In the genomic region with DNA sequence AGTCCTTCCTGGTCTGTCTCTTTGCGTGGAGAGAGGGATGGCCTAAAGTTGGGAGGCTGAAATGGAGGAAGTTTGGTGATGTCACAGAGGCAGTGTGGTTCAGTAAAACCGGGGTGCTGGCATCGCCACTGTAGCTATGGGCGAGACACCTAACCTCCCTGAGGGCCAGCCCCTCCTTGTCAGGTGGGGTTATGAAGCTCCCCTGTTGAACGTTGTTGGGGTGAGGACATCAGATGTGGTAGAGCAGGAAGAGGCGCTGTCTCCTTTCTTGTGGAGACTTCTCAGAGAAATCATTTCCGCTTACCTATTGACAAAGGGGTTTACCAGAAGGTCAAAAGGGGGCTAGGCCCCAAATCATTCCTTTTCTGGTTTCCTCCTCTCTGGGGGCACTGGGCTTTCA, we compare ENCODE assay signal across 17 cellular contexts.
DNase-seq lines count a peak whose midpoint lies in the region; ATAC-seq and TF ChIP-seq lines count a peak whose summit lies in the region.
"Had no signal": no experiment of that assay in that cellular context is flagged by ENCODE, and none has a peak within 500 bp of the region (broad histone marks: within the 10 kb centered on the region; RNA-seq: fewer than 3 reads in every experiment).

No MANE protein-coding gene starts in this region.

- peak overlapping the region; percentile 31 for H3K27ac Mint-ChIP-seq in activated naive CD8-positive, alpha-beta T cell treated with anti-CD3 and anti-CD28 coated beads, Interleukin-2, amount 50 U/mL, for 24 hours
- H3K27ac Mint-ChIP-seq in neural crest cell (ENCODE audit: unreplicated experiment): peak overlapping the region; percentile 12
- H3K27ac Mint-ChIP-seq: IgD-negative memory B cell had no signal

- no peak for TF ChIP-seq CTCF in neural crest cell (conservative IDR thresholded peaks at IDR 0.05)

- H3K4me3 Mint-ChIP-seq in activated naive CD8-positive, alpha-beta T cell treated with anti-CD3 and anti-CD28 coated beads, Interleukin-2, amount 50 U/mL, for 24 hours: no peak overlapping the region
- no peak overlapping the region for H3K4me3 Mint-ChIP-seq in neural crest cell
- H3K4me3 Mint-ChIP-seq: IgD-negative memory B cell had no signal

- H3K36me3 Mint-ChIP-seq in activated naive CD8-positive, alpha-beta T cell treated with anti-CD3 and anti-CD28 coated beads, Interleukin-2, amount 50 U/mL, for 24 hours (ENCODE audit: low read depth): no peaks in the 10 kb centered on the region
- H3K36me3 Mint-ChIP-seq in neural crest cell (ENCODE audit: low read depth): peaks cover 3% of the 10 kb centered on the region

- peaks cover 15% of the 10 kb centered on the region for H3K27me3 Mint-ChIP-seq in activated naive CD8-positive, alpha-beta T cell treated with anti-CD3 and anti-CD28 coated beads, Interleukin-2, amount 50 U/mL, for 24 hours
- H3K27me3 Mint-ChIP-seq in neural crest cell (ENCODE audit: low read depth): peaks cover 2% of the 10 kb centered on the region

- peaks cover 4% of the 10 kb centered on the region for H3K9me3 Mint-ChIP-seq in activated naive CD8-positive, alpha-beta T cell treated with anti-CD3 and anti-CD28 coated beads, Interleukin-2, amount 50 U/mL, for 24 hours
- H3K9me3 Mint-ChIP-seq in neural crest cell: peaks cover 2% of the 10 kb centered on the region

- H3K4me1 Mint-ChIP-seq in activated naive CD8-positive, alpha-beta T cell treated with anti-CD3 and anti-CD28 coated beads, Interleukin-2, amount 50 U/mL, for 24 hours: peaks cover 14% of the 10 kb centered on the region
- no peaks in the 10 kb centered on the region for H3K4me1 Mint-ChIP-seq in neural crest cell
- H3K4me1 Mint-ChIP-seq: IgD-negative memory B cell had no signal

- ATAC-seq in activated naive CD8-positive, alpha-beta T cell treated with anti-CD3 and anti-CD28 coated beads, Interleukin-2, amount 50 U/mL, for 24 hours: peak; percentile 86
- no peak for ATAC-seq in HG03432 (IDR thresholded peaks at IDR 0.05; ENCODE audit: unreplicated experiment)
- ATAC-seq: left lung had no signal

- peak; percentile 42 for DNase-seq in activated gamma-delta T cell treated with Interleukin-2 at 50 U/mL for 16 hours
- DNase-seq in activated gamma-delta T cell (lab: John Stamatoyannopoulos, UW): no peak
- DNase-seq in activated CD4-positive, alpha-beta T cell treated with anti-CD3 and anti-CD28 coated beads, Interleukin-2, amount 50 U/mL, for 1 hour: peak; percentile 7
- DNase-seq in activated naive CD8-positive, alpha-beta T cell treated with anti-CD3 and anti-CD28 coated beads, Interleukin-2, amount 50 U/mL, for 24 hours: peak; percentile 18
- no peak for DNase-seq in neural crest cell (ENCODE audit: low read depth, low spot score)
- no peak for DNase-seq in kidney glomerular epithelial cell (lab: John Stamatoyannopoulos, UW)
- DNase-seq in HK-2 (ENCODE audit: unreplicated experiment): no peak
- DNase-seq: MG63, NCI-H526 treated with DMSO at 0.1 percent for 48 hours, nucleus accumbens, retina, Right ventricle myocardium superior, SW 1271, WERI-Rb-1 had no signal

Comparison
In these comparisons a context has a peak if more than half of its experiments do, and no peak if none do; other contexts are left out.
1. DNase-seq: peak in activated gamma-delta T cell treated with Interleukin-2 at 50 U/mL for 16 hours (single experiment), activated CD4-positive, alpha-beta T cell treated with anti-CD3 and anti-CD28 coated beads, Interleukin-2, amount 50 U/mL, for 1 hour (single experiment) and activated naive CD8-positive, alpha-beta T cell treated with anti-CD3 and anti-CD28 coated beads, Interleukin-2, amount 50 U/mL, for 24 hours (single experiment); none in activated gamma-delta T cell (single experiment), neural crest cell (single experiment), kidney glomerular epithelial cell (single experiment) and HK-2 (single experiment).